ENCODE assay signal across 22 cellular contexts in genomic region chr2:10500601-10501361, GRCh38. TPM values are rescaled to one million over a fixed set of nuclear protein-coding genes. Genes with fewer than 3 reads are reported as not detected.
DNase-seq lines count a peak whose midpoint lies in the region; ATAC-seq, FAIRE-seq and TF ChIP-seq lines count a peak whose summit lies in the region.
"Had no signal": no experiment of that assay in that cellular context is flagged by ENCODE, and none has a peak within 500 bp of the region (broad histone marks: within the 10 kb centered on the region; RNA-seq: fewer than 3 reads in every experiment).

No MANE protein-coding gene starts in this region.

- peak; percentile 32 for FAIRE-seq in keratinocyte (lab: Jason Lieb, UNC)
- FAIRE-seq: GM12878 had no signal

- H3K36me3 ChIP-seq in HEK293 (ENCODE audit: control insufficient read depth in 2 of 2, insufficient read depth in 1 of 2, low read length in 2 of 2), result no peaks in the 10 kb centered on the region
- H3K36me3 ChIP-seq in keratinocyte (ENCODE audit: control insufficient read depth in 2 of 2, extremely low read depth in 1 of 2, insufficient read depth in 2 of 2, low read length in 2 of 2), result no peaks in the 10 kb centered on the region
- no peaks in the 10 kb centered on the region for H3K36me3 ChIP-seq in gastrocnemius medialis
- H3K36me3 ChIP-seq: adrenal gland, heart left ventricle, suprapubic skin had no signal

- H3K9me3 ChIP-seq in HEK293 (ENCODE audit: control insufficient read depth, insufficient read depth, low read depth, low read length) (no peaks in the 10 kb centered on the region), keratinocyte (ENCODE audit: control insufficient read depth, low read depth, low read length) (no peaks in the 10 kb centered on the region), gastrocnemius medialis (no peaks in the 10 kb centered on the region)
- H3K9me3 ChIP-seq: adrenal gland, heart left ventricle, suprapubic skin had no signal

- POLR2A ChIA-PET in HEK293 (lab: Yijun Ruan, JAX), result no interaction called here

- H3K4me1 ChIP-seq in HEK293 (ENCODE audit: control insufficient read depth, insufficient read depth, low read length) (no peaks in the 10 kb centered on the region), keratinocyte (ENCODE audit: control insufficient read depth, extremely low read depth, insufficient read depth, low read length) (peaks cover 37% of the 10 kb centered on the region), gastrocnemius medialis (peaks cover 3 to 9% of the 10 kb centered on the region in 2 donors)
- H3K4me1 ChIP-seq: adrenal gland had no signal

- no peaks in the 10 kb centered on the region for H3K79me2 ChIP-seq in keratinocyte (ENCODE audit: control insufficient read depth, insufficient read depth, low read length)

- H3K27me3 ChIP-seq in keratinocyte (ENCODE audit: control insufficient read depth, extremely low read depth, insufficient read depth, low read length) (no peaks in the 10 kb centered on the region), gastrocnemius medialis (no peaks in the 10 kb centered on the region)
- H3K27me3 ChIP-seq: adrenal gland had no signal

- TF ChIP-seq POLR2A in GM18505 (IDR thresholded peaks at IDR 0.05; ENCODE audit: borderline replicate concordance, extremely low read depth, insufficient read depth, insufficient read length) (no peak), gastrocnemius medialis (IDR thresholded peaks at IDR 0.05) (no peak)

- CTCF ChIA-PET in HEK293 (lab: Yijun Ruan, JAX), result no interaction called here

- H2AFZ ChIP-seq in keratinocyte (ENCODE audit: control insufficient read depth, low read length), result no peak overlapping the region

- H3K9ac ChIP-seq in keratinocyte (ENCODE audit: control insufficient read depth, extremely low read depth, insufficient read depth, low read length), result peak overlapping the region; percentile 35

- peak overlapping the region; percentile 17 for H3K4me2 ChIP-seq in keratinocyte (ENCODE audit: control insufficient read depth, extremely low read depth, insufficient read depth, low read depth, low read length)
- H3K4me2 ChIP-seq: smooth muscle cell had no signal

- H3K4me3 ChIP-seq in HEK293 (ENCODE audit: low read depth, low read length) (no peak overlapping the region), keratinocyte (ENCODE audit: control insufficient read depth in 2 of 3, extremely low read depth in 1 of 3, insufficient read depth in 2 of 3, low read depth in 1 of 3, low read length in 3 of 3) (peak overlapping the region in 1 of 3 experiments; percentile 11), gastrocnemius medialis (no peak overlapping the region)
- H3K4me3 ChIP-seq: adrenal gland, GM12878, heart left ventricle, smooth muscle cell, suprapubic skin had no signal

- peak; percentile 65 for DNase-seq in Daoy (ENCODE audit: low read depth)
- DNase-seq in T1000 (lab: John Stamatoyannopoulos, UW), result peak; percentile 64
- DNase-seq in keratinocyte (ENCODE audit: low read depth, low spot score), result peak; percentile 87
- no peak for DNase-seq in gastrocnemius medialis
- DNase-seq in islet precursor cell, result no peak
- DNase-seq: activated CD8-positive, alpha-beta T cell treated with anti-CD3 and anti-CD28 coated beads for 36 hours; COR-L47; effector memory CD8-positive, alpha-beta T cell; mesenchymal stem cell; NCI-H1417 treated with DMSO at 0.1 percent for 48 hours; NCI-H2171; NCI-H774 had no signal

- no peak overlapping the region for H3K27ac ChIP-seq in HEK293 (ENCODE audit: extremely low read depth, low read depth, low read length)
- no peak overlapping the region for H3K27ac ChIP-seq in keratinocyte (ENCODE audit: control insufficient read depth, insufficient read depth, low read length)
- H3K27ac ChIP-seq in gastrocnemius medialis, result no peak overlapping the region
- H3K27ac ChIP-seq: adrenal gland, heart left ventricle, suprapubic skin had no signal

- ATAC-seq in GM18505 (IDR thresholded peaks at IDR 0.05; ENCODE audit: unreplicated experiment) (no peak), GM19397 (IDR thresholded peaks at IDR 0.05; ENCODE audit: unreplicated experiment) (no peak), gastrocnemius medialis (no peak)
- ATAC-seq: activated CD8-positive, alpha-beta T cell treated with anti-CD3 and anti-CD28 coated beads for 36 hours; activated T-helper 17 cell treated with anti-CD3 and anti-CD28 coated beads, Interleukin-2, amount 50 U/mL, for 72 hours; effector memory CD8-positive, alpha-beta T cell; GM12878; heart left ventricle; natural killer cell treated with Interleukin-12 subunit alpha and Interleukin-12 subunit beta and Interleukin-15 and Interleukin-18, amount 100 ng/mL, for 72 hours had no signal

- intact Hi-C loops in gastrocnemius medialis (cut with DNase I; ENCODE audit: low total_unique reads), result no loop called here

- dilution Hi-C loops in keratinocyte (cut with MboI; ENCODE audit: extremely low pct_ligation_motif_present, low sequenced_read_pairs), result no loop called here

- no peaks in the 10 kb centered on the region for H4K20me1 ChIP-seq in keratinocyte (ENCODE audit: control insufficient read depth, extremely low read depth, insufficient read depth, low read length)

- in situ Hi-C loops in gastrocnemius medialis (cut with MboI; ENCODE audit: low sequenced_read_pairs in 4 of 4), result no loop called here

- no peaks in the 10 kb centered on the region for H3K9me1 ChIP-seq in keratinocyte (ENCODE audit: control insufficient read depth, extremely low read depth, insufficient read depth, low read length)

- TF ChIP-seq CTCF in HEK293 (tag by site-specific recombination; IDR thresholded peaks at IDR 0.05) (no peak), keratinocyte (optimal IDR thresholded peaks at IDR 0.05 in 1 of 3, IDR thresholded peaks at IDR 0.05 in 1 of 3, conservative IDR thresholded peaks at IDR 0.05 in 1 of 3; ENCODE audit: extremely low read depth in 1 of 3, insufficient read depth in 2 of 3, low read length in 3 of 3) (no peak), gastrocnemius medialis (IDR thresholded peaks at IDR 0.05 in 4 of 5, conservative IDR thresholded peaks at IDR 0.05 in 1 of 5) (no peak)

TF ChIP-seq in HEK293, 187 proteins besides CTCF, POLR2A, EP300 and RAD21:
- TF ChIP-seq ZNF664 (tag by site-specific recombination; IDR thresholded peaks at IDR 0.05) (peak; percentile 64), ZNF514 (tag by site-specific recombination; IDR thresholded peaks at IDR 0.05) (no peak)

RNA-seq across cellular contexts. Expression of gene ODC1, which starts 52.7 kb away (rescaled TPM):
- total RNA-seq in Daoy (2014; rRNA removed; shearing (Covaris generic)), result 441 and 460 TPM in 2 replicates
- 501 to 637 TPM (median 613 TPM) in 3 replicates for polyA plus RNA-seq in keratinocyte
- 17.0 TPM for polyA plus RNA-seq in keratinocyte (2011; ENCODE audit: low read depth)
- polyA plus RNA-seq in keratinocyte (2011; cell fraction: cytosol; rRNA removed), result 683 and 864 TPM in 2 replicates
- polyA plus RNA-seq in keratinocyte (2011; cell fraction: nucleus; rRNA removed), result 272 and 323 TPM in 2 replicates
- 36.4 and 382 TPM in 2 replicates for polyA plus RNA-seq in keratinocyte (2012; ENCODE audit: low replicate concordance)
- 222 to 540 TPM (median 484 TPM) in 3 replicates for polyA minus RNA-seq in keratinocyte
- 366 TPM for polyA minus RNA-seq in keratinocyte (2011; cell fraction: cytosol; rRNA and poly(A)+ RNA removed)
- 86.1 and 158 TPM in 2 replicates for polyA minus RNA-seq in keratinocyte (2011; cell fraction: nucleus; rRNA and poly(A)+ RNA removed)
- total RNA-seq in gastrocnemius medialis, result 100 to 1,000 TPM; 134 to 339 (median 255) TPM

Comparison
In these comparisons a context has a peak if more than half of its experiments do, and no peak if none do; other contexts are left out.
1. DNase-seq: peak in Daoy (single experiment), T1000 (single experiment) and keratinocyte (single experiment); none in gastrocnemius medialis (0 of 2) and islet precursor cell (single experiment).